In the genomic region with DNA sequence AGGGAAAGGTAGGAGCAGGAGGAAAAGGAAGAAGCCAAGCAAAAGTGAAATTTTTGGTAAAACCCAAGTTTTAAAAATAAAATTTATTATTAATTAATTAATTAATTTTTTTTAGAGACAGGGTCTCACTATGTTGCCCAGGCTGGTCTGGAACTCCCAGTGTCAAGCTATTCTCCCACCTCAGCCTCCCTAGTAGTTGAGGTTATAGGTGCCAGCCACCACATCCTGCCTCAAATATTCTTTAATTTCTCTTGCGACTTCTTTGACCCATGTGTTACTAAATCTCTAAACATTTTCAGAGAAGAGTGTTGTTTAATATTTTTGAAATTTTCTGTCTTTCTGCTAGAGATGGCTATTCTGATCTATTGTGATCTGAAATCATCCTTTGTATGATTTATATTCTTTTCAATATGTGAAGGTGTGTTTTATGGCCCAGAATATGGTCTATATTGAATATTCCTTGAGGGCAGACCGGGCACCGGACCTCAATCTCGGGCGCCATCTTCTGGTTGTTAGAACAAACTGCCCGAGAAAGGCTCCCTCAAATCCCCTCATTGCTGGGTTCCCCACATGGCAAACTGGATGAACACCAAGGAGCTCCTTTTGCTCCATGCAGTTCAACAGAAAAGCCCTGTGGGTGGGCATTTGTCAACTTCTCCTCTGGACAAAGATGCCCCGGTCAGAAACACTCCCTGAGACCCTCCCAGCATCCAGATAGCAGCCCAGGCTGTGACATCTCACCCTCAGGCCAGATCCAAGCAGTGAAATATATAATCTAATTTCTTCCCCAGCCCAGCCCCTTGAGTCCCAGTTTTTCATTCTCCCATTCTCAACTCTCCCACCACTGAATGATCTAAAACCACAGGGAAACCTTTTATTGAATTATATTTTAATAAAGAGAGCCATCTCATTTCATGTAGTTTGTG, we compare ENCODE assay signal across 8 cellular contexts.
A peak's percentile ranks its signal among the peaks of the same experiment; 100 is the strongest.
DNase-seq lines count a peak whose midpoint lies in the region; ATAC-seq and TF ChIP-seq lines count a peak whose summit lies in the region.

No MANE protein-coding gene starts in this region.

- intact Hi-C loops in posterior cingulate gyrus (cut with DNase I): loop anchor here (5.0 kb wide), 2 partner anchors 123 to 208 kb away; a partner anchor contains a TSS

- no peak for ATAC-seq in HG02763 (IDR thresholded peaks at IDR 0.05; ENCODE audit: unreplicated experiment)
- ATAC-seq in GM21447 (IDR thresholded peaks at IDR 0.05; ENCODE audit: unreplicated experiment): no peak

- DNase-seq in DMS53 (lab: John Stamatoyannopoulos, UW) (peak; percentile 79), HEK293T (ENCODE audit: extremely low spot score) (peak; percentile 68), NCI-H460 (ENCODE audit: extremely low read depth, low read depth) (peak; percentile 40), fibroblast of villous mesenchyme (ENCODE audit: low read depth) (peak; percentile 48), posterior cingulate gyrus (peak in 8 of 10 donors; percentile 38 to 91 (median 52))
- DNase-seq in activated CD8-positive, alpha-beta memory T cell treated with anti-CD3 and anti-CD28 coated beads, Interleukin-2, amount 50 U/mL, for 4 hours: peak; percentile 18

- CTCF ChIA-PET in HEK293T (lab: Yijun Ruan, JAX): interaction anchor here (0.5 to 1.4 kb wide), 8 partner anchors 11 to 1069 kb away, joined by 3 to 7 read pairs (median 4); no protein-coding TSS in a partner anchor

- no peak overlapping the region for H3K4me3 ChIP-seq in fibroblast of villous mesenchyme (ENCODE audit: low read depth, low read length)

- POLR2A ChIA-PET in HEK293T (lab: Yijun Ruan, JAX): interaction anchor here (1.0 kb wide), 1 partner anchor 19 kb away, joined by 3 read pairs; no protein-coding TSS in a partner anchor

- peak; percentile 79 for TF ChIP-seq CTCF in fibroblast of villous mesenchyme (IDR thresholded peaks at IDR 0.05; ENCODE audit: insufficient read depth, low read depth, low read length)

TF ChIP-seq in HEK293T, 16 proteins besides CTCF, POLR2A, EP300 and RAD21:
- no peak for TF ChIP-seq HDGF (IDR thresholded peaks at IDR 0.05; ENCODE audit: borderline replicate concordance)
- TF ChIP-seq L3MBTL2 (conservative IDR thresholded peaks at IDR 0.05): no peak
- no peak for TF ChIP-seq ELF4 (IDR thresholded peaks at IDR 0.05)
- no peak for TF ChIP-seq FOXA1 (IDR thresholded peaks at IDR 0.05)
- no peak for TF ChIP-seq SUZ12 (IDR thresholded peaks at IDR 0.05)
- TF ChIP-seq ZNF384 (IDR thresholded peaks at IDR 0.05): no peak
- no peak for TF ChIP-seq FOXM1 (IDR thresholded peaks at IDR 0.05; ENCODE audit: borderline replicate concordance)
- no peak for TF ChIP-seq FOXK2 (IDR thresholded peaks at IDR 0.05)
- no peak for TF ChIP-seq ARNT (IDR thresholded peaks at IDR 0.05)
- no peak for TF ChIP-seq CTBP1 (IDR thresholded peaks at IDR 0.05; ENCODE audit: borderline replicate concordance)

Comparison
In these comparisons a context has a peak if more than half of its experiments do, and no peak if none do; other contexts are left out.
1. DNase-seq: peak in every context shown above with its lines; median percentile 79 in DMS53; 68 in HEK293T; 52 in posterior cingulate gyrus; 48 in fibroblast of villous mesenchyme; 40 in NCI-H460; 18 in activated CD8-positive, alpha-beta memory T cell treated with anti-CD3 and anti-CD28 coated beads, Interleukin-2, amount 50 U/mL, for 4 hours.